ENCODE assay signal across 27 cellular contexts in genomic region chr21:24729568-24729967, GRCh38.
"Had no signal": no experiment of that assay in that cellular context is flagged by ENCODE, and none has a peak within 500 bp of the region (broad histone marks: within the 10 kb centered on the region; RNA-seq: fewer than 3 reads in every experiment).

No MANE protein-coding gene starts in this region.

- H3K9me3 ChIP-seq: breast epithelium, esophagus muscularis mucosa, gastrocnemius medialis, left lung, lower lobe of right lung, suprapubic skin, tibial artery, upper lobe of right lung had no signal

- H2AFZ ChIP-seq: hepatocyte, neural progenitor cell had no signal

- DNase-seq: activated CD4-positive, alpha-beta memory T cell treated with anti-CD3 and anti-CD28 coated beads for 36 hours; activated CD4-positive, alpha-beta T cell treated with anti-CD3 and anti-CD28 coated beads for 48 hours; activated CD8-positive, alpha-beta memory T cell treated with anti-CD3 and anti-CD28 coated beads, Interleukin-2, amount 50 U/mL, for 48 hours; activated gamma-delta T cell treated with Interleukin-2 at 50 U/mL for 16 hours; activated naive CD8-positive, alpha-beta T cell treated with anti-CD3 and anti-CD28 coated beads, Interleukin-2, amount 50 U/mL, for 24 hours; activated T-cell treated with anti-CD3 and anti-CD28 coated beads, Interleukin-2, amount 50 U/mL, for 24 hours; amygdala; dermis blood vessel endothelial cell; effector CD4-positive, alpha-beta T cell; gastrocnemius medialis; left lung; lower lobe of right lung; mesenchymal stem cell; naive thymus-derived CD8-positive, alpha-beta T cell; posterior cingulate gyrus; right cardiac atrium; stimulated activated naive CD4-positive, alpha-beta T cell; T1000; tibial artery; upper lobe of right lung; WERI-Rb-1 had no signal

- ATAC-seq: activated CD4-positive, CD25-positive, alpha-beta regulatory T cell treated with anti-CD3 and anti-CD28 coated beads, Interleukin-2, amount 50 U/mL, for 24 hours; activated naive CD8-positive, alpha-beta T cell treated with anti-CD3 and anti-CD28 coated beads, Interleukin-2, amount 50 U/mL, for 24 hours; gastrocnemius medialis; left lung; lower lobe of right lung; naive thymus-derived CD8-positive, alpha-beta T cell; right cardiac atrium; upper lobe of right lung had no signal

- H3K4me1 ChIP-seq: breast epithelium, gastrocnemius medialis, left lung, lower lobe of right lung, neural progenitor cell, suprapubic skin, tibial artery, upper lobe of right lung had no signal

- H3K36me3 ChIP-seq: breast epithelium, esophagus muscularis mucosa, gastrocnemius medialis, left lung, lower lobe of right lung, neural progenitor cell, suprapubic skin, tibial artery, upper lobe of right lung, WERI-Rb-1 had no signal

- H3K4me2 ChIP-seq: hepatocyte, neural progenitor cell had no signal

- H3K27ac ChIP-seq: breast epithelium, esophagus muscularis mucosa, gastrocnemius medialis, hepatocyte, left lung, lower lobe of right lung, neural progenitor cell, suprapubic skin, tibial artery, upper lobe of right lung, WERI-Rb-1 had no signal

- H3K27me3 ChIP-seq: breast epithelium, esophagus muscularis mucosa, gastrocnemius medialis, hepatocyte, left lung, neural progenitor cell, suprapubic skin, tibial artery, upper lobe of right lung had no signal

- H3K9ac ChIP-seq: neural progenitor cell had no signal

- H3K4me3 ChIP-seq: breast epithelium, esophagus muscularis mucosa, gastrocnemius medialis, hepatocyte, left lung, lower lobe of right lung, neural progenitor cell, suprapubic skin, tibial artery, upper lobe of right lung had no signal

- H3K79me2 ChIP-seq: hepatocyte had no signal
